ENCODE assay signal across 17 cellular contexts in the genomic region with DNA sequence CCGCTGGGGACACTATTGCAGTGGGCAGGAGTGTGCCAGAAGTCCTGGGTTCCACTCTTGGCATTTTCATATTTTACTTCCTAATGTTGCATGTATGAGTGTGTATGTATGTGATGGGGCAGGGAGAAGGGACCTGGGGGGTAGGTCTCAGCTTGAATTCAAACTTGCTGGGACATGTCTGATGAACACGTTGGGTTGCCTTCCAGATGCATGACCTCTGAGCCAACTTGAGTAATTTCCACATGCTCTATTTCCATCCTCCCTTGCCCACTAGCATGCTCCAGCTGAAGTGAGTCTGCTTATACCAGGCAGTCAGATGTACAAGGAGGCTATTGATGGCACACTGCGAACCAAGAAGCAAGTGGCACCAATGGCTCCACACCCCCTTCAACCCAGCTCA.
"Had no signal": no experiment of that assay in that cellular context is flagged by ENCODE, and none has a peak within 500 bp of the region (broad histone marks: within the 10 kb centered on the region; RNA-seq: fewer than 3 reads in every experiment).

No MANE protein-coding gene starts in this region.

- H3K4me3 ChIP-seq: esophagus squamous epithelium, hepatocyte, right atrium auricular region, sigmoid colon, skin epidermis, uterus had no signal

- DNase-seq: effector memory CD4-positive, alpha-beta T cell; esophagus squamous epithelium; foreskin melanocyte; head of caudate nucleus; kidney glomerular epithelial cell; naive thymus-derived CD4-positive, alpha-beta T cell; nephron progenitor cell; sigmoid colon; stimulated activated CD4-positive, alpha-beta T cell treated with anti-CD3 and anti-CD28 coated beads, Interleukin-12 subunit alpha, Interleukin-12 subunit beta, amount 100 ng/mL, for 4 hours; stimulated activated naive CD4-positive, alpha-beta T cell treated with Interleukin-2 at 50 U/mL for 16 hours; uterus had no signal

- FAIRE-seq: endometrium had no signal

- H3K4me2 ChIP-seq: hepatocyte had no signal

- H3K36me3 Mint-ChIP-seq: type B pancreatic cell had no signal

- H3K9me3 ChIP-seq: esophagus squamous epithelium, neutrophil, right atrium auricular region, sigmoid colon, uterus had no signal

- H3K4me1 ChIP-seq: right atrium auricular region, sigmoid colon, uterus had no signal

- H3K4me3 Mint-ChIP-seq: naive thymus-derived CD4-positive, alpha-beta T cell; nephron progenitor cell; type B pancreatic cell had no signal

- H3K4me1 Mint-ChIP-seq: naive thymus-derived CD4-positive, alpha-beta T cell had no signal

- ATAC-seq: naive thymus-derived CD4-positive, alpha-beta T cell had no signal

- H3K36me3 ChIP-seq: esophagus squamous epithelium, neutrophil, right atrium auricular region, sigmoid colon, uterus had no signal

- H3K27me3 ChIP-seq: right atrium auricular region, sigmoid colon, uterus had no signal

- H2AFZ ChIP-seq: hepatocyte had no signal

- H3K27ac Mint-ChIP-seq: naive thymus-derived CD4-positive, alpha-beta T cell; nephron progenitor cell; type B pancreatic cell had no signal

- H3K27ac ChIP-seq: esophagus squamous epithelium, hepatocyte, neutrophil, right atrium auricular region, sigmoid colon, skin epidermis, uterus had no signal
